In the genomic region with DNA sequence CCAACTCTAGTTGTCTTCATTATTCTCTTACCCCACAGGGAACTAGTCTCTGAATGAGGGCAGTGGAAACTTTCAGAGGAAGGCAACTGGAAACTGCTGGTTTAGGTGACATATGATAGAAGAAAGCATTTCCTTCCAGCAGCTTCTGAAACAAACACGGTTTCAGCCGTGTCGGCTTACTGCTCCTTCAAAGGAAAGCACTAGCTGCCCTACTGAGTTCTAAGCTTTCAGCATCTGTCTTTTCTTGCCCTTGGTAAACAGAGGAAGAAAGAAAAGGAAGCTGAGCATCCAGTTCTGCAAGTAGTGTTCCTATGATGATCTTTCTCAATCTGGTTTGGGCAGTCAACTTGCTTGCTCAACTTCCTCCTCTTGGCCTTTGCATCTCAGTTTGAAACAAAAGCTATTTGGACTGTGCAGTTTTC, we compare ENCODE assay signal across 9 cellular contexts.
DNase-seq lines count a peak whose midpoint lies in the region; ATAC-seq and TF ChIP-seq lines count a peak whose summit lies in the region.
"Had no signal": no experiment of that assay in that cellular context is flagged by ENCODE, and none has a peak within 500 bp of the region (broad histone marks: within the 10 kb centered on the region; RNA-seq: fewer than 3 reads in every experiment).

No MANE protein-coding gene starts in this region.

- H3K4me1 Mint-ChIP-seq in activated CD4-positive, alpha-beta T cell treated with anti-CD3 and anti-CD28 coated beads, Interleukin-2, amount 10 ng/mL, durations not matched to agents 7 days and 5 days = peaks cover 20% of the 10 kb centered on the region

- ATAC-seq in Right ventricle myocardium superior (ENCODE audit: poor library complexity) = peak; percentile 29
- peak in 1 of 2 donors; percentile 77 for ATAC-seq in upper lobe of left lung (ENCODE audit: low FRiP score in 2 of 2)

- no peaks in the 10 kb centered on the region for H3K9me3 Mint-ChIP-seq in activated CD4-positive, alpha-beta T cell treated with anti-CD3 and anti-CD28 coated beads, Interleukin-2, amount 10 ng/mL, durations not matched to agents 7 days and 5 days

- TF ChIP-seq EP300 in upper lobe of left lung (IDR thresholded peaks at IDR 0.05) = no peak

- intact Hi-C loops in Right ventricle myocardium superior (cut with DNase I) = no loop called here
- intact Hi-C loops in cardiac septum (cut with DNase I) = no loop called here

- H3K27ac ChIP-seq in upper lobe of left lung = peak overlapping the region; percentile 38 to 85 (median 80)

- H3K4me3 Mint-ChIP-seq in activated CD4-positive, alpha-beta T cell treated with anti-CD3 and anti-CD28 coated beads, Interleukin-2, amount 10 ng/mL, durations not matched to agents 7 days and 5 days = no peak overlapping the region

- H3K27me3 ChIP-seq in upper lobe of left lung = no peaks in the 10 kb centered on the region

- no peaks in the 10 kb centered on the region for H3K27me3 Mint-ChIP-seq in activated CD4-positive, alpha-beta T cell treated with anti-CD3 and anti-CD28 coated beads, Interleukin-2, amount 10 ng/mL, durations not matched to agents 7 days and 5 days

- H3K4me3 ChIP-seq in upper lobe of left lung = no peak overlapping the region

- H3K9me3 ChIP-seq in upper lobe of left lung = no peaks in the 10 kb centered on the region

- peak overlapping the region; percentile 20 for H3K27ac Mint-ChIP-seq in activated CD4-positive, alpha-beta T cell treated with anti-CD3 and anti-CD28 coated beads, Interleukin-2, amount 10 ng/mL, durations not matched to agents 7 days and 5 days

- H3K4me1 ChIP-seq in upper lobe of left lung = peaks cover 0 to 4% (median 0%) of the 10 kb centered on the region in 4 donors

- WGBS in upper lobe of left lung, 2 donors = 38 to 61% methylated on average over 3 of the region's 3 CpGs

- no peaks in the 10 kb centered on the region for H3K36me3 Mint-ChIP-seq in activated CD4-positive, alpha-beta T cell treated with anti-CD3 and anti-CD28 coated beads, Interleukin-2, amount 10 ng/mL, durations not matched to agents 7 days and 5 days (ENCODE audit: low read depth)

- H3K36me3 ChIP-seq in upper lobe of left lung = no peaks in the 10 kb centered on the region

- TF ChIP-seq CTCF in upper lobe of left lung (IDR thresholded peaks at IDR 0.05) = no peak

- CTCF ChIA-PET in activated CD4-positive, alpha-beta T cell treated with anti-CD3 and anti-CD28 coated beads, Interleukin-2, amount 10 ng/mL, durations not matched to agents 7 days and 5 days (lab: Charles Lee) = interaction anchor here (0.6 to 2.1 kb wide), 6 partner anchors 11 to 228 kb away, joined by 3 to 5 read pairs (median 3); no protein-coding TSS in a partner anchor

- TF ChIP-seq POLR2A in upper lobe of left lung (IDR thresholded peaks at IDR 0.05) = peak in 1 of 4 donors; percentile 8

- POLR2A ChIA-PET in activated CD4-positive, alpha-beta T cell treated with anti-CD3 and anti-CD28 coated beads, Interleukin-2, amount 10 ng/mL, durations not matched to agents 7 days and 5 days (lab: Charles Lee) = interaction anchor here (0.6 kb wide), 1 partner anchor 59 kb away, joined by 3 read pairs; no protein-coding TSS in a partner anchor

- DNase-seq in Right ventricle myocardium superior = no peak
- DNase-seq in cardiac septum (ENCODE audit: low spot score) = no peak
- DNase-seq in activated CD4-positive, alpha-beta T cell treated with anti-CD3 and anti-CD28 coated beads, Interleukin-2, amount 10 ng/mL, durations not matched to agents 7 days and 5 days = peak; percentile 39
- peak; percentile 50 for DNase-seq in islet precursor cell
- no peak for DNase-seq in upper lobe of left lung
- DNase-seq in OCI-M2 (lab: John Stamatoyannopoulos, UW; ENCODE audit: unreplicated experiment) = no peak
- no peak for DNase-seq in A172 (ENCODE audit: low spot score)
- DNase-seq in NCI-H2081 treated with DMSO at 0.1 percent for 48 hours (lab: John Stamatoyannopoulos, UW) = no peak
- DNase-seq: NCI-H82 had no signal

Comparison
In these comparisons a context has a peak if more than half of its experiments do, and no peak if none do; other contexts are left out.
1. DNase-seq: peak in activated CD4-positive, alpha-beta T cell treated with anti-CD3 and anti-CD28 coated beads, Interleukin-2, amount 10 ng/mL, durations not matched to agents 7 days and 5 days (single experiment) and islet precursor cell (single experiment); none in Right ventricle myocardium superior (single experiment), cardiac septum (single experiment), upper lobe of left lung (0 of 2), OCI-M2 (single experiment), A172 (single experiment) and NCI-H2081 treated with DMSO at 0.1 percent for 48 hours (single experiment).